ENCODE assay signal across 16 cellular contexts in the genomic region with DNA sequence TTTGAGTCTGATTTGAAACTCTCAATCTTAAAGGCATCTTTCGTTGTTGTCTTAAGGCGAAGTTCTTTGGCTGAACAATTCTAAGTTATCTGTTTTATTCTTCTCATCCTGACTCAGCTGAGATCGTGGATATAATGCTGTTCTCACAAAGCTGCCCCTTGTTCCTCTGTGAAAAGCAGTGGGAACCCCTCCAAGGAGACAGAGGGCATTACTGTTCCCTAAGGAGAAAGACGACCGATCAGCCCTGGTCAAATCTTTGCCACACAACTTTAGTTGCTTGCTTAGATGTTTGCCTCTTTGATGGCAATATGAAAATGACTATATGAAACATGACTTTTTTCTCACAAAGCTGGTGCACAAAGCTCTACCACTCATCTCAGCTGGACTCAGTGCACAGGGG.
"Had no signal": no experiment of that assay in that cellular context is flagged by ENCODE, and none has a peak within 500 bp of the region (broad histone marks: within the 10 kb centered on the region; RNA-seq: fewer than 3 reads in every experiment).

No MANE protein-coding gene starts in this region.

- H3K4me1 ChIP-seq: adrenal gland, foreskin keratinocyte, heart right ventricle, right atrium auricular region, suprapubic skin had no signal

- H3K27ac Mint-ChIP-seq: activated naive CD4-positive, alpha-beta T cell treated with anti-CD3 and anti-CD28 coated beads, Interleukin-2, amount 50 U/mL, for 72 hours; activated T-cell treated with anti-CD3 and anti-CD28 coated beads, Interleukin-2, amount 50 U/mL, for 72 hours; nephron; progenitor cell of endocrine pancreas; type B pancreatic cell had no signal

- H3K27ac ChIP-seq: adrenal gland, foreskin keratinocyte, heart right ventricle, right atrium auricular region, suprapubic skin had no signal

- H3K4me1 Mint-ChIP-seq: nephron had no signal

- H3K4me3 Mint-ChIP-seq: activated T-cell treated with anti-CD3 and anti-CD28 coated beads, Interleukin-2, amount 50 U/mL, for 72 hours; nephron; type B pancreatic cell had no signal

- H3K9me3 ChIP-seq: adrenal gland, heart right ventricle, right atrium auricular region, suprapubic skin had no signal

- H3K36me3 ChIP-seq: adrenal gland, heart right ventricle, right atrium auricular region, suprapubic skin had no signal

- H3K27me3 ChIP-seq: adrenal gland, foreskin keratinocyte, heart right ventricle, right atrium auricular region, suprapubic skin had no signal

- H3K4me3 ChIP-seq: adrenal gland, heart right ventricle, right atrium auricular region, suprapubic skin had no signal

- H3K9me3 Mint-ChIP-seq: nephron, type B pancreatic cell had no signal

- H3K27me3 Mint-ChIP-seq: progenitor cell of endocrine pancreas, type B pancreatic cell had no signal

- ATAC-seq: activated naive CD4-positive, alpha-beta T cell treated with anti-CD3 and anti-CD28 coated beads, Interleukin-2, amount 50 U/mL, for 72 hours; activated T-cell treated with anti-CD3 and anti-CD28 coated beads, Interleukin-2, amount 50 U/mL, for 72 hours; foreskin keratinocyte; heart right ventricle; left cardiac atrium had no signal

- DNase-seq: activated CD4-positive, alpha-beta T cell treated with anti-CD3 and anti-CD28 coated beads, Interleukin-2, amount 50 U/mL, for 4 hours; activated gamma-delta T cell treated with Interleukin-2 at 50 U/mL for 16 hours; activated T-cell treated with anti-CD3 and anti-CD28 coated beads, Interleukin-2, amount 50 U/mL, for 72 hours; adrenal gland; foreskin keratinocyte; heart right ventricle; left cardiac atrium; stimulated activated CD4-positive, alpha-beta T cell treated with anti-CD3 and anti-CD28 coated beads, Interleukin-12 subunit alpha, Interleukin-12 subunit beta, amount 100 ng/mL, for 4 hours; stimulated activated CD4-positive, alpha-beta T cell treated with anti-CD3 and anti-CD28 coated beads, Interleukin-1b, Interleukin-23, amount 100 ng/mL, for 48 hours; stimulated activated naive CD4-positive, alpha-beta T cell treated with Interleukin-2 at 50 U/mL for 16 hours had no signal

- H3K36me3 Mint-ChIP-seq: activated naive CD4-positive, alpha-beta T cell treated with anti-CD3 and anti-CD28 coated beads, Interleukin-2, amount 50 U/mL, for 72 hours; type B pancreatic cell had no signal
